Comparison of ENCODE assay signal across 32 cellular contexts in the genomic region with DNA sequence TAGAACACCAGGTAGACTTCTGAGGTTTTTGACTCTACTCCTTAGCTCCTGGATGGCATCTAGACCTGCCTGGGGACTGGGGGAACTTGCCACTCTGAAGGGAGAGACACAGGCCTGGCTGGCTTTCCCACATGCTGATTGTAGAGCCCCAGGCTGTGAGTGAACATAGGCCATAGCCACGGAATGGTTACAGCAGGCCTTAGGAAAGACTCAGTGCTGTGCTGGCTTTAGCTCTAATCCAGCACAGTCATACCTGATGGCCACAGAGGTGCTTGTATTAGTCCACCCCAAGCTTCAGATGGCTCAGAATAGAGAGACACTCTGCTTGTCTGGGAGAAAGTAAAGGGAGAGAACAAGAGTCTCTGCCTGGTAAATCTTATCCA. TPM values are rescaled to one million over a fixed set of nuclear protein-coding genes. Genes with fewer than 3 reads are reported as not detected.
A peak's percentile ranks its signal among the peaks of the same experiment; 100 is the strongest.
DNase-seq lines count a peak whose midpoint lies in the region; TF ChIP-seq lines count a peak whose summit lies in the region.
"Had no signal": no experiment of that assay in that cellular context is flagged by ENCODE, and none has a peak within 500 bp of the region (broad histone marks: within the 10 kb centered on the region; RNA-seq: fewer than 3 reads in every experiment).

No MANE protein-coding gene starts in this region.

- TF ChIP-seq CTCF in neural progenitor cell (IDR thresholded peaks at IDR 0.05) = no peak

- H3K18ac ChIP-seq in trophoblast cell (ENCODE audit: low read length) = no peak overlapping the region

- no peak overlapping the region for H3K27ac Mint-ChIP-seq in neural progenitor cell
- H3K27ac Mint-ChIP-seq: activated CD4-positive, alpha-beta T cell treated with anti-CD3 and anti-CD28 coated beads for 36 hours; activated CD8-positive, alpha-beta T cell treated with anti-CD3 and anti-CD28 coated beads, Interleukin-2, amount 10 ng/mL, durations not matched to agents 7 days and 5 days; activated naive CD4-positive, alpha-beta T cell treated with anti-CD3 and anti-CD28 coated beads, Interleukin-2, amount 10 ng/mL, durations not matched to agents 7 days and 5 days; activated T-helper 17 cell treated with anti-CD3 and anti-CD28 coated beads, Interleukin-2, amount 50 U/mL, for 72 hours; B cell; brain; CD8-positive, alpha-beta T cell; nephron had no signal

- no peak overlapping the region for H2AFZ ChIP-seq in trophoblast cell (ENCODE audit: insufficient read depth, low read length, poor library complexity)
- H2AFZ ChIP-seq in neural progenitor cell (replicated peaks) = no peak overlapping the region

- H4K91ac ChIP-seq in trophoblast cell (ENCODE audit: low read depth, low read length) = peak overlapping the region; percentile 61

- no peak overlapping the region for H2BK12ac ChIP-seq in trophoblast cell (ENCODE audit: low read length)

- H3K9me3 ChIP-seq in trophoblast cell (ENCODE audit: insufficient read depth, low read depth, low read length) = no peaks in the 10 kb centered on the region
- H3K9me3 ChIP-seq in neural progenitor cell (ENCODE audit: low read depth) = no peaks in the 10 kb centered on the region
- H3K9me3 ChIP-seq: adrenal gland, gastroesophageal sphincter had no signal

- H3K27me3 ChIP-seq in trophoblast cell (ENCODE audit: insufficient read depth, low read length) (no peaks in the 10 kb centered on the region), neural progenitor cell (no peaks in the 10 kb centered on the region)
- H3K27me3 ChIP-seq: adrenal gland, gastroesophageal sphincter had no signal

- H3K79me2 ChIP-seq in trophoblast cell (ENCODE audit: control insufficient read depth, insufficient read depth, low read length, poor library complexity) = no peaks in the 10 kb centered on the region
- no peaks in the 10 kb centered on the region for H3K79me2 ChIP-seq in neural progenitor cell (ENCODE audit: low read depth)

- no peaks in the 10 kb centered on the region for H3K9me3 Mint-ChIP-seq in neural progenitor cell
- H3K9me3 Mint-ChIP-seq: activated naive CD4-positive, alpha-beta T cell treated with anti-CD3 and anti-CD28 coated beads, Interleukin-2, amount 10 ng/mL, durations not matched to agents 7 days and 5 days; activated T-helper 17 cell treated with anti-CD3 and anti-CD28 coated beads, Interleukin-2, amount 50 U/mL, for 72 hours; brain; CD8-positive, alpha-beta T cell; nephron had no signal

- WGBS in trophoblast cell (ENCODE audit: extremely low coverage, insufficient coverage, insufficient read length) = no CpG with 5 or more reads among the region's 1 CpG

- H3K36me3 ChIP-seq in trophoblast cell (ENCODE audit: control insufficient read depth in 1 of 2, insufficient read depth in 2 of 2, low read length in 2 of 2) (no peaks in the 10 kb centered on the region), neural progenitor cell (no peaks in the 10 kb centered on the region)
- H3K36me3 ChIP-seq: adrenal gland, gastroesophageal sphincter had no signal

- no peak overlapping the region for H4K12ac ChIP-seq in trophoblast cell (ENCODE audit: low read depth, low read length)

- H3K9ac ChIP-seq in trophoblast cell (ENCODE audit: low read length) (no peak overlapping the region), neural progenitor cell (no peak overlapping the region)

- no peaks in the 10 kb centered on the region for H3K36me3 Mint-ChIP-seq in neural progenitor cell
- H3K36me3 Mint-ChIP-seq: activated naive CD4-positive, alpha-beta T cell treated with anti-CD3 and anti-CD28 coated beads, Interleukin-2, amount 10 ng/mL, durations not matched to agents 7 days and 5 days; brain; CD8-positive, alpha-beta T cell had no signal

- H3K4me2 ChIP-seq in trophoblast cell (ENCODE audit: low read length) = no peak overlapping the region
- no peak overlapping the region for H3K4me2 ChIP-seq in neural progenitor cell

- no peak overlapping the region for H3K14ac ChIP-seq in trophoblast cell (ENCODE audit: low read length)

- no peak overlapping the region for H2AK5ac ChIP-seq in trophoblast cell (ENCODE audit: low read length)

- peak; percentile 56 for DNase-seq in ELF-1 (ENCODE audit: low read depth, low spot score)
- DNase-seq in M059J (ENCODE audit: low read depth) = peak; percentile 41
- no peak for DNase-seq in epithelial cell of prostate (ENCODE audit: low read depth, low spot score)
- DNase-seq in trophoblast cell = peak; percentile 23 to 50
- no peak for DNase-seq in activated T-cell treated with anti-CD3 and anti-CD28 coated beads, Interleukin-2, amount 50 U/mL, for 1 hour
- DNase-seq in NCI-H446 treated with DMSO at 0.1 percent for 48 hours (lab: John Stamatoyannopoulos, UW) = no peak
- no peak for DNase-seq in neural progenitor cell (ENCODE audit: low spot score)
- DNase-seq in glomerular visceral epithelial cell (ENCODE audit: extremely low spot score) = no peak
- DNase-seq: ACHN; activated CD4-positive, alpha-beta T cell treated with anti-CD3 and anti-CD28 coated beads for 36 hours; activated CD8-positive, alpha-beta T cell treated with anti-CD3 and anti-CD28 coated beads, Interleukin-2, amount 10 ng/mL, durations not matched to agents 7 days and 5 days; activated naive CD4-positive, alpha-beta T cell treated with anti-CD3 and anti-CD28 coated beads, Interleukin-2, amount 10 ng/mL, durations not matched to agents 7 days and 5 days; adrenal gland; CD8-positive, alpha-beta T cell; cerebellar nuclear complex; dermis blood vessel endothelial cell; DMS153; hippocampal formation; KG1; left cardiac atrium; NCI-H1417 treated with DMSO at 0.1 percent for 48 hours; NCI-H2029 treated with DMSO at 0.1 percent for 48 hours; NCI-H69; retina; SHP77; stimulated activated naive CD8-positive, alpha-beta T cell treated with anti-CD3 and anti-CD28 coated beads, Interleukin-15, Interleukin-2, amounts not matched to agents 100 U/mL and 50 U/mL, for 24 hours had no signal

- H3K4me1 ChIP-seq in trophoblast cell (ENCODE audit: control insufficient read depth in 1 of 2, insufficient read depth in 2 of 2, low read length in 2 of 2) = peaks cover 10 to 18% of the 10 kb centered on the region in 2 experiments
- no peaks in the 10 kb centered on the region for H3K4me1 ChIP-seq in neural progenitor cell
- H3K4me1 ChIP-seq: gastroesophageal sphincter had no signal

- H3K4me3 Mint-ChIP-seq in neural progenitor cell = no peak overlapping the region
- H3K4me3 Mint-ChIP-seq: activated CD4-positive, alpha-beta T cell treated with anti-CD3 and anti-CD28 coated beads for 36 hours; activated CD8-positive, alpha-beta T cell treated with anti-CD3 and anti-CD28 coated beads, Interleukin-2, amount 10 ng/mL, durations not matched to agents 7 days and 5 days; activated naive CD4-positive, alpha-beta T cell treated with anti-CD3 and anti-CD28 coated beads, Interleukin-2, amount 10 ng/mL, durations not matched to agents 7 days and 5 days; activated T-helper 17 cell treated with anti-CD3 and anti-CD28 coated beads, Interleukin-2, amount 50 U/mL, for 72 hours; B cell; brain; CD8-positive, alpha-beta T cell; nephron had no signal

- H3K23ac ChIP-seq in trophoblast cell (ENCODE audit: low read length) = no peak overlapping the region

- no peak overlapping the region for H3K4ac ChIP-seq in trophoblast cell (ENCODE audit: low read depth, low read length)

- no peak overlapping the region for H2BK120ac ChIP-seq in trophoblast cell (ENCODE audit: insufficient read depth, low read length, poor library complexity)

- H3K27ac ChIP-seq in epithelial cell of prostate = peak overlapping the region; percentile 21
- H3K27ac ChIP-seq in trophoblast cell (ENCODE audit: low read depth, low read length) = no peak overlapping the region
- no peak overlapping the region for H3K27ac ChIP-seq in neural progenitor cell
- H3K27ac ChIP-seq: adrenal gland, gastroesophageal sphincter, skin epidermis had no signal

- peak overlapping the region; percentile 23 for H2BK5ac ChIP-seq in trophoblast cell (ENCODE audit: low read depth, low read length, poor library complexity)

- H3K4me3 ChIP-seq in trophoblast cell (ENCODE audit: low read depth, low read length) = no peak overlapping the region
- no peak overlapping the region for H3K4me3 ChIP-seq in neural progenitor cell
- H3K4me3 ChIP-seq: adrenal gland, gastroesophageal sphincter, skin epidermis had no signal

- H4K20me1 ChIP-seq in neural progenitor cell (ENCODE audit: low read depth) = no peaks in the 10 kb centered on the region

- peaks cover 2% of the 10 kb centered on the region for H3K79me1 ChIP-seq in trophoblast cell (ENCODE audit: low read length)

- no peaks in the 10 kb centered on the region for H3K4me1 Mint-ChIP-seq in neural progenitor cell
- H3K4me1 Mint-ChIP-seq: activated T-helper 17 cell treated with anti-CD3 and anti-CD28 coated beads, Interleukin-2, amount 50 U/mL, for 72 hours had no signal

- H4K8ac ChIP-seq in trophoblast cell (ENCODE audit: low read depth, low read length) = no peak overlapping the region

- H3K27me3 Mint-ChIP-seq in neural progenitor cell (ENCODE audit: insufficient read depth, low read depth) = peaks cover 2% of the 10 kb centered on the region
- H3K27me3 Mint-ChIP-seq: activated CD4-positive, alpha-beta T cell treated with anti-CD3 and anti-CD28 coated beads for 36 hours; activated T-helper 17 cell treated with anti-CD3 and anti-CD28 coated beads, Interleukin-2, amount 50 U/mL, for 72 hours; B cell; brain had no signal

- H3F3A ChIP-seq in neural progenitor cell (ENCODE audit: low read depth) = no peaks in the 10 kb centered on the region

RNA-seq across cellular contexts. Expression of a gene that starts 35.0 kb away (rescaled TPM):
- 16.5 and 17.4 TPM in 2 replicates for total RNA-seq in M059J (2014; rRNA removed; shearing (Covaris generic))
- polyA plus RNA-seq in trophoblast cell (2013) = 15.5 and 16.4 TPM in 2 replicates
- 45.9 and 68.9 TPM in 2 replicates for total RNA-seq in neural progenitor cell (ENCODE audit: low replicate concordance)

Comparison
In these comparisons a context has a peak if more than half of its experiments do, and no peak if none do; other contexts are left out.
1. DNase-seq: peak in ELF-1 (single experiment), M059J (single experiment) and trophoblast cell (2 of 2); none in epithelial cell of prostate (single experiment), activated T-cell treated with anti-CD3 and anti-CD28 coated beads, Interleukin-2, amount 50 U/mL, for 1 hour (single experiment), NCI-H446 treated with DMSO at 0.1 percent for 48 hours (single experiment), neural progenitor cell (single experiment) and glomerular visceral epithelial cell (single experiment).